In the genomic region with DNA sequence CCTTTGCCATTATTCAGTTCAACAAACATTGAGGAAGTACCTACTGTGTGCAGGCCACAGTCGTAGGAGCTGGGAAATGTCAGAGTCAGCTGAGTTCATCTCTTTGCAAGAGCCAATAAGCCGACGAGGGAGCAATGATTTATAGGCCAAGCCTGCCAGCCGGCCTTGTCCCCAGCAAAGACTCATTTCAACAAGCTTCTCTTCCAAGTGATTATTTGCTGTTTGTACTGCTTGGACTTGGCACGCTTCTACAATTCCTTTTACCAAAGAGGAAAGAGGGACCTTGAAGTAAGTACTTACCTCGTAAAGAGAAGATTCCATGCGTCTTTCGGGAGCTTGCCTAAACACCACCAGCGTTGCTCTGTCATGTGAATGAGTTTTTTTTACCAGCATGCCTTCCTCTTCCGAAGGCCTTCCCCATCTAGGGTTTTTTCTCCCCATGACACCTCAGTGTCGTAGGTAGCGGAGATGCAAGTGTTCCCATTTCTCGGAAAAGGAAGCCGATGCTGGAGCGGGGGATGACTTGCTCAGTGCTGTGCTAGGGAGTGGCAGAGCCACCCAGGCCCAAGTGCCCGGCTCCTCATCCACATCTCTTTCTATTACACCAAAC, we compare ENCODE assay signal across 11 cellular contexts.
DNase-seq lines count a peak whose midpoint lies in the region; ATAC-seq and TF ChIP-seq lines count a peak whose summit lies in the region.
"Had no signal": no experiment of that assay in that cellular context is flagged by ENCODE, and none has a peak within 500 bp of the region (broad histone marks: within the 10 kb centered on the region; RNA-seq: fewer than 3 reads in every experiment).

No MANE protein-coding gene starts in this region.

- peaks cover 11% of the 10 kb centered on the region; the same call in 1 of the 2 replicates for H4K20me1 ChIP-seq in Karpas-422 (ENCODE audit: insufficient read depth, low read depth, low read length)

- H3K4me3 Mint-ChIP-seq in Calu3 (ENCODE audit: low read depth, unreplicated experiment) = no peak overlapping the region

- H3K36me3 ChIP-seq in Karpas-422 (ENCODE audit: insufficient read depth, low read length) = no peaks in the 10 kb centered on the region

- H3K4me1 ChIP-seq in foreskin keratinocyte (peaks cover 19% of the 10 kb centered on the region), Karpas-422 (ENCODE audit: low read length) (no peaks in the 10 kb centered on the region)

- H3K27ac ChIP-seq in foreskin keratinocyte = no peak overlapping the region
- H3K27ac ChIP-seq in Karpas-422 (ENCODE audit: low read length) = no peak overlapping the region

- H3K79me2 ChIP-seq in Karpas-422 (ENCODE audit: low read length) = no peaks in the 10 kb centered on the region

- peak; percentile 55 for DNase-seq in DMS 273 (lab: John Stamatoyannopoulos, UW; ENCODE audit: unreplicated experiment)
- DNase-seq in SHP77 (lab: John Stamatoyannopoulos, UW) = peak; percentile 25 to 45
- peak in 1 of 2 donors; percentile 39 for DNase-seq in foreskin keratinocyte
- no peak for DNase-seq in sciatic nerve (ENCODE audit: low spot score)
- no peak for DNase-seq in Karpas-422
- no peak for DNase-seq in effector CD8-positive, alpha-beta T cell (lab: John Stamatoyannopoulos, UW)
- DNase-seq in Calu3 = no peak
- DNase-seq: activated naive CD4-positive, alpha-beta T cell treated with anti-CD3 and anti-CD28 coated beads, Interleukin-2, amount 50 U/mL, for 16 hours; NCI-H1092 treated with DMSO at 0.1 percent for 48 hours; small intestine had no signal

- no peaks in the 10 kb centered on the region for H3K9me3 ChIP-seq in Karpas-422 (ENCODE audit: low read length)

- no peak overlapping the region for H3K4me3 ChIP-seq in Karpas-422 (ENCODE audit: low read length)

- ATAC-seq in foreskin keratinocyte = peak; percentile 61
- peak; percentile 35 for ATAC-seq in sciatic nerve
- no peak for ATAC-seq in GM19328 (IDR thresholded peaks at IDR 0.05; ENCODE audit: unreplicated experiment)

- no peak overlapping the region for H3K27ac Mint-ChIP-seq in Calu3 (ENCODE audit: unreplicated experiment)

- H3K9ac ChIP-seq in Karpas-422 (ENCODE audit: low read length) = no peak overlapping the region

- H3K36me3 Mint-ChIP-seq in Calu3 (ENCODE audit: insufficient read depth, unreplicated experiment) = no peaks in the 10 kb centered on the region

- H3K4me2 ChIP-seq in Karpas-422 (ENCODE audit: low read depth, low read length, poor library complexity, severe bottlenecking) = no peak overlapping the region

- TF ChIP-seq CTCF in foreskin keratinocyte (conservative IDR thresholded peaks at IDR 0.05) (no peak), Calu3 (IDR thresholded peaks at IDR 0.05; ENCODE audit: unreplicated experiment) (no peak)

- no peak overlapping the region for H2AFZ ChIP-seq in Karpas-422 (ENCODE audit: low read length)

- CTCF ChIA-PET in Calu3 (lab: Charles Lee) = interaction anchor here (0.7 kb wide), 1 partner anchor 150 kb away, joined by 3 read pairs; no protein-coding TSS in a partner anchor

- peaks cover 38% of the 10 kb centered on the region for H3K4me1 Mint-ChIP-seq in Calu3 (ENCODE audit: low read depth, unreplicated experiment)

- no TSS peak for BruUV-seq in Calu3 (replicated peaks; lab: Mats Ljungman, UMichigan)

- no peaks in the 10 kb centered on the region for H3K9me2 ChIP-seq in Karpas-422 (replicated peaks; ENCODE audit: insufficient read depth, low read length)

- H3K27me3 ChIP-seq in foreskin keratinocyte = no peaks in the 10 kb centered on the region
- H3K27me3 ChIP-seq in Karpas-422 (ENCODE audit: low read length) = no peaks in the 10 kb centered on the region

- intact Hi-C loops in sciatic nerve (cut with DNase I) (no loop called here), Calu3 (cut with micrococcal nuclease; ENCODE audit: unreplicated experiment) (no loop called here)

- no peaks in the 10 kb centered on the region for H3K9me3 Mint-ChIP-seq in Calu3 (ENCODE audit: low read depth, unreplicated experiment)

- H3K27me3 Mint-ChIP-seq in Calu3 (ENCODE audit: unreplicated experiment) = no peaks in the 10 kb centered on the region

Comparison
In these comparisons a context has a peak if more than half of its experiments do, and no peak if none do; other contexts are left out.
1. DNase-seq: peak in DMS 273 (single experiment) and SHP77 (2 of 2); none in sciatic nerve (single experiment), Karpas-422 (single experiment), effector CD8-positive, alpha-beta T cell (single experiment) and Calu3 (single experiment).